In genomic region chr10:116122126-116122525, GRCh38 we compare ENCODE assay signal across 18 cellular contexts.
A peak's percentile ranks its signal among the peaks of the same experiment; 100 is the strongest.
DNase-seq lines count a peak whose midpoint lies in the region; ATAC-seq and TF ChIP-seq lines count a peak whose summit lies in the region.
"Had no signal": no experiment of that assay in that cellular context is flagged by ENCODE, and none has a peak within 500 bp of the region (broad histone marks: within the 10 kb centered on the region; RNA-seq: fewer than 3 reads in every experiment).

No MANE protein-coding gene starts in this region.

- H3K4me1 ChIP-seq in colonic mucosa = no peaks in the 10 kb centered on the region
- H3K4me1 ChIP-seq: BLaER1 treated with 17β-estradiol and CSF1 and Interleukin-3, amounts not matched to agents 10 nM and 100 nM had no signal

- no peaks in the 10 kb centered on the region for H3K36me3 Mint-ChIP-seq in nephron progenitor cell (ENCODE audit: low read depth)
- H3K36me3 Mint-ChIP-seq: CD8-positive, alpha-beta T cell had no signal

- ATAC-seq in GM19023 (IDR thresholded peaks at IDR 0.05; ENCODE audit: unreplicated experiment) = no peak
- ATAC-seq: CD8-positive, alpha-beta T cell; GM12878; HepG2 had no signal

- no peak overlapping the region for H3K4me3 Mint-ChIP-seq in nephron progenitor cell
- H3K4me3 Mint-ChIP-seq: B cell; CD8-positive, alpha-beta T cell; H9 had no signal

- peaks cover 9% of the 10 kb centered on the region for H3K27me3 Mint-ChIP-seq in nephron progenitor cell (ENCODE audit: low read depth, poor library complexity)
- H3K27me3 Mint-ChIP-seq: B cell had no signal

- H3K9me3 Mint-ChIP-seq in nephron progenitor cell = no peaks in the 10 kb centered on the region
- H3K9me3 Mint-ChIP-seq: CD8-positive, alpha-beta T cell; H9 had no signal

- no peaks in the 10 kb centered on the region for H3K27me3 ChIP-seq in colonic mucosa
- H3K27me3 ChIP-seq: BLaER1 treated with 17β-estradiol and CSF1 and Interleukin-3, amounts not matched to agents 10 nM and 100 nM had no signal

- H3K9me3 ChIP-seq in colonic mucosa = no peaks in the 10 kb centered on the region

- H3K4me1 Mint-ChIP-seq in nephron progenitor cell = peaks cover 51% of the 10 kb centered on the region
- H3K4me1 Mint-ChIP-seq: B cell had no signal

- no peak overlapping the region for H3K27ac ChIP-seq in colonic mucosa
- H3K27ac ChIP-seq: BLaER1 treated with 17β-estradiol and CSF1 and Interleukin-3, amounts not matched to agents 10 nM and 100 nM had no signal

- H3K9ac ChIP-seq in colonic mucosa (ENCODE audit: low read depth in 2 of 2, low read length in 2 of 2) = no peak overlapping the region
- H3K9ac ChIP-seq: BLaER1 treated with 17β-estradiol and CSF1 and Interleukin-3, amounts not matched to agents 10 nM and 100 nM had no signal

- H3K27ac Mint-ChIP-seq in nephron progenitor cell = peak overlapping the region; percentile 24
- H3K27ac Mint-ChIP-seq: B cell; CD8-positive, alpha-beta T cell; H9 had no signal

- TF ChIP-seq CTCF in colonic mucosa (IDR thresholded peaks at IDR 0.05) = no peak
- TF ChIP-seq CTCF in nephron progenitor cell (IDR thresholded peaks at IDR 0.05) = no peak

- intact Hi-C loops in colonic mucosa (cut with DNase I) = no loop called here

- DNase-seq in colonic mucosa (peak; percentile 3), nephron progenitor cell (no peak), hepatic stellate cell (ENCODE audit: low spot score) (no peak), SHP77 (lab: John Stamatoyannopoulos, UW) (no peak)
- DNase-seq in activated T-cell treated with anti-CD3 and anti-CD28 coated beads, Interleukin-2, amount 50 U/mL, for 48 hours = no peak
- DNase-seq: CD8-positive, alpha-beta T cell; COR-L47; DMS 273 treated with DMSO at 0.1 percent for 48 hours; DMS53; DND-41; EL; H9 had no signal

- H3K4me3 ChIP-seq in colonic mucosa = no peak overlapping the region
- H3K4me3 ChIP-seq: BLaER1 treated with 17β-estradiol and CSF1 and Interleukin-3, amounts not matched to agents 10 nM and 100 nM; GM12878 had no signal

- H3K36me3 ChIP-seq in colonic mucosa = no peaks in the 10 kb centered on the region
- H3K36me3 ChIP-seq: BLaER1 treated with 17β-estradiol and CSF1 and Interleukin-3, amounts not matched to agents 10 nM and 100 nM had no signal

TF ChIP-seq in PFSK-1, 5 proteins besides CTCF, POLR2A, EP300 and RAD21:
- TF ChIP-seq SIN3A (IDR thresholded peaks at IDR 0.05; ENCODE audit: borderline replicate concordance, insufficient read depth, low read length) (no peak), FOXP2 (optimal IDR thresholded peaks at IDR 0.05; ENCODE audit: borderline replicate concordance, extremely low read depth, extremely low read length, insufficient read depth) (peak; percentile 23), REST (IDR thresholded peaks at IDR 0.05; ENCODE audit: insufficient read depth in 1 of 2, low read depth in 2 of 2, low read length in 2 of 2) (peak; percentile 29 to 78; a peak in 2 of 4 replicates), TAF1 (IDR thresholded peaks at IDR 0.05; ENCODE audit: borderline replicate concordance, insufficient read depth, low read length) (no peak), POLR2AphosphoS5 (IDR thresholded peaks at IDR 0.05; ENCODE audit: low read depth, low read length) (no peak)
TF ChIP-seq in PFSK-1: peak in this region for 2.
